In the genomic region with DNA sequence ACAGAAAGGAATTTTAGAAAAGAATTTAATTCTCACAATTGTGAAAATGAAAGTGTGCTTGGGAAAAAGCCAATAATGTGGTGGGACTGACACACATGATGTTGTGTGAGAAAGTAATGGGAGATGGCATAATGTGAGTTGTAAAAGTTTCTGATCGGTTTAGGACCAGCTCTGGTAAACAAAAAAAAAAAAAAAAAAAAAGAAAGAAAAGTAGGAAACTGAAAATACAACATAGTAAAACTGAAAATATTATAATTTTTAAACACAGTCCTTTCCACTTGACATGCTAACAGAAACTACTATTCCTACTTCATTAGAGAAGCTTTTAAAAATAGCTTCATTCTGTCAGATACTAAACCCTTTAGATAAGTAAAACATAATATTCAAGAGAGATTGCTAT, we compare ENCODE assay signal across 10 cellular contexts. TPM values are rescaled to one million over a fixed set of nuclear protein-coding genes. Genes with fewer than 3 reads are reported as not detected.
DNase-seq lines count a peak whose midpoint lies in the region; ATAC-seq and TF ChIP-seq lines count a peak whose summit lies in the region.
"Had no signal": no experiment of that assay in that cellular context is flagged by ENCODE, and none has a peak within 500 bp of the region (broad histone marks: within the 10 kb centered on the region; RNA-seq: fewer than 3 reads in every experiment).

No MANE protein-coding gene starts in this region.

- DNase-seq in GM13976 (ENCODE audit: low spot score) = peak; percentile 8
- no peak for DNase-seq in central memory CD8-positive, alpha-beta T cell (ENCODE audit: low spot score in 2 of 2)
- DNase-seq in naive thymus-derived CD8-positive, alpha-beta T cell = no peak
- DNase-seq in ovary = no peak
- no peak for DNase-seq in progenitor cell of endocrine pancreas (ENCODE audit: low spot score, unreplicated experiment)
- DNase-seq in activated effector memory CD4-positive, alpha-beta T cell treated with anti-CD3 and anti-CD28 coated beads, Interleukin-2, amount 50 U/mL, for 16 hours = no peak
- DNase-seq: SIG-M5 had no signal

- ATAC-seq in GM21423 (IDR thresholded peaks at IDR 0.05; ENCODE audit: unreplicated experiment) (peak; percentile 64), HG03439 (IDR thresholded peaks at IDR 0.05; ENCODE audit: unreplicated experiment) (peak; percentile 71)
- peak; percentile 40 for ATAC-seq in central memory CD8-positive, alpha-beta T cell (replicated peaks; ENCODE audit: extremely low read depth, poor library complexity, severe bottlenecking)
- no peak for ATAC-seq in naive thymus-derived CD8-positive, alpha-beta T cell
- ATAC-seq: K562 had no signal

- H3K4me1 Mint-ChIP-seq in central memory CD8-positive, alpha-beta T cell = peaks cover 38% of the 10 kb centered on the region
- H3K4me1 Mint-ChIP-seq in naive thymus-derived CD8-positive, alpha-beta T cell = peaks cover 20 to 61% (median 37%) of the 10 kb centered on the region in 4 donors
- peaks cover 7% of the 10 kb centered on the region for H3K4me1 Mint-ChIP-seq in progenitor cell of endocrine pancreas (ENCODE audit: low read depth)

- in situ Hi-C loops in GM13976 (cut with MboI; ENCODE audit: low sequenced_read_pairs, unreplicated experiment) = no loop called here

- no peaks in the 10 kb centered on the region for H3K9me3 Mint-ChIP-seq in central memory CD8-positive, alpha-beta T cell
- no peaks in the 10 kb centered on the region for H3K9me3 Mint-ChIP-seq in naive thymus-derived CD8-positive, alpha-beta T cell
- no peaks in the 10 kb centered on the region for H3K9me3 Mint-ChIP-seq in progenitor cell of endocrine pancreas (ENCODE audit: low read depth)

- H3K27me3 ChIP-seq in ovary = no peaks in the 10 kb centered on the region

- peak overlapping the region; percentile 16 for H3K27ac Mint-ChIP-seq in central memory CD8-positive, alpha-beta T cell (ENCODE audit: low read depth)
- peak overlapping the region in 3 of 10 donors; percentile 20 to 77 (median 34) for H3K27ac Mint-ChIP-seq in naive thymus-derived CD8-positive, alpha-beta T cell
- H3K27ac Mint-ChIP-seq in progenitor cell of endocrine pancreas = no peak overlapping the region

- WGBS in ovary, 3 donors = 86 to 95% (median 86%) methylated on average over 1 of the region's 1 CpG

- POLR2A ChIA-PET in naive thymus-derived CD8-positive, alpha-beta T cell (lab: Charles Lee) = interaction anchor here (0.7 kb wide), 1 partner anchor 103 kb away, joined by 5 read pairs; no protein-coding TSS in a partner anchor

- H3K9me3 ChIP-seq in ovary = no peaks in the 10 kb centered on the region

- H3K36me3 ChIP-seq in ovary = no peaks in the 10 kb centered on the region

- no peak for TF ChIP-seq POLR2A in ovary (IDR thresholded peaks at IDR 0.05)

- H3K27me3 Mint-ChIP-seq in central memory CD8-positive, alpha-beta T cell = no peaks in the 10 kb centered on the region
- no peaks in the 10 kb centered on the region for H3K27me3 Mint-ChIP-seq in naive thymus-derived CD8-positive, alpha-beta T cell
- no peaks in the 10 kb centered on the region for H3K27me3 Mint-ChIP-seq in progenitor cell of endocrine pancreas

- TF ChIP-seq EP300 in ovary (IDR thresholded peaks at IDR 0.05) = no peak

- intact Hi-C loops in ovary (cut with DNase I) = no loop called here

- H3K36me3 Mint-ChIP-seq in central memory CD8-positive, alpha-beta T cell (ENCODE audit: insufficient read depth) = peaks cover 10% of the 10 kb centered on the region
- peaks cover 10 to 13% (median 11%) of the 10 kb centered on the region in 3 donors for H3K36me3 Mint-ChIP-seq in naive thymus-derived CD8-positive, alpha-beta T cell
- H3K36me3 Mint-ChIP-seq in progenitor cell of endocrine pancreas (ENCODE audit: insufficient read depth) = peaks cover 4% of the 10 kb centered on the region

- H3K27ac ChIP-seq in ovary = no peak overlapping the region

- TF ChIP-seq CTCF in GM13976 (IDR thresholded peaks at IDR 0.05; ENCODE audit: borderline replicate concordance, control extremely low read depth, extremely low read depth, insufficient read depth, missing control alignments) (no peak), ovary (IDR thresholded peaks at IDR 0.05) (no peak), progenitor cell of endocrine pancreas (IDR thresholded peaks at IDR 0.05; ENCODE audit: unreplicated experiment) (no peak)

- no peak overlapping the region for H3K4me3 Mint-ChIP-seq in central memory CD8-positive, alpha-beta T cell
- H3K4me3 Mint-ChIP-seq in naive thymus-derived CD8-positive, alpha-beta T cell = peak overlapping the region in 4 of 10 donors; percentile 22 to 48 (median 32)
- H3K4me3 Mint-ChIP-seq in progenitor cell of endocrine pancreas (ENCODE audit: low read depth) = no peak overlapping the region

- H3K4me3 ChIP-seq in ovary = no peak overlapping the region
- H3K4me3 ChIP-seq: K562 had no signal

- no peaks in the 10 kb centered on the region for H3K4me1 ChIP-seq in ovary (ENCODE audit: insufficient read depth)

RNA-seq across cellular contexts. Expression of a gene that starts 28.2 kb away (rescaled TPM):
- total RNA-seq in naive thymus-derived CD8-positive, alpha-beta T cell = 10 to 100 TPM; 41.1 to 41.3 TPM
- 10 to 100 TPM; 23.2 to 30.7 (median 25.2) TPM for polyA plus RNA-seq in naive thymus-derived CD8-positive, alpha-beta T cell
- total RNA-seq in ovary (10 to 100 TPM; 14.7 to 40.9 (median 24.9) TPM), progenitor cell of endocrine pancreas (24.4 and 25.7 TPM in 2 replicates)
- 10 to 100 TPM; 12.6 to 32.6 TPM for polyA plus RNA-seq in ovary

Comparison
In these comparisons a context has a peak if more than half of its experiments do, and no peak if none do; other contexts are left out.
1. ATAC-seq: peak in GM21423 (single experiment), HG03439 (single experiment) and central memory CD8-positive, alpha-beta T cell (single experiment); none in naive thymus-derived CD8-positive, alpha-beta T cell (0 of 2).